9 cellular contexts compared by ENCODE assay signal in the genomic region with DNA sequence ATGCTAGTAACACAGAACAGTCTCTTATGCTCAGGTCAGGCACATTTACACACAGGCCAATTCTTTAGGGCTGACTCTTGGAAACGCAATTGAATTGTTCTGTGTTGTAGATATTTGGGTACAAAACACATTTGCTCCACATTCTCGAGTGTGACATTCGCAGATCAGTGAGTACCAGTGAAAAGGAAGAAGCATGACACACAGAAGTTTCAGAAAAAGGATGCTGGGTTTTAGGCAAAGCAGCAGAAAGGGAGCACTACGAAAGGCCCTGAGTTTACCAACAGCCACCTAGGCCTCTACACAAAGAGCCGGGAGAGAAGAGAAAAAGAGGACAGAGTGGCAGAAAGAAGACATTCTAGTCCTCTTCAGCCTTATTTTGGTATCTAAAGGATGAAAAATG.
A peak's percentile ranks its signal among the peaks of the same experiment; 100 is the strongest.
DNase-seq lines count a peak whose midpoint lies in the region; ATAC-seq and TF ChIP-seq lines count a peak whose summit lies in the region.
"Had no signal": no experiment of that assay in that cellular context is flagged by ENCODE, and none has a peak within 500 bp of the region (broad histone marks: within the 10 kb centered on the region; RNA-seq: fewer than 3 reads in every experiment).

No MANE protein-coding gene starts in this region.

- H3K9me3 Mint-ChIP-seq in T-helper 2 cell treated with Interferon-gamma antibody and Interleukin-4, amounts not matched to agents 5 μg/mL and 100 μg/mL, for 36 hours, result peaks cover 21% of the 10 kb centered on the region
- H3K9me3 Mint-ChIP-seq in CD14-positive monocyte, result peaks cover 0 to 10% (median 1%) of the 10 kb centered on the region in 7 donors

- no peak overlapping the region for H2BK15ac ChIP-seq in neuronal stem cell (ENCODE audit: low read length)

- no peak overlapping the region for H2BK120ac ChIP-seq in neuronal stem cell (ENCODE audit: low read depth, low read length)

- no peak overlapping the region for H3K14ac ChIP-seq in neuronal stem cell (ENCODE audit: low read length)

- peak overlapping the region; percentile 82 for H3K27ac Mint-ChIP-seq in T-helper 2 cell treated with Interferon-gamma antibody and Interleukin-4, amounts not matched to agents 5 μg/mL and 100 μg/mL, for 36 hours
- H3K27ac Mint-ChIP-seq in CD14-positive monocyte, result peak overlapping the region in 2 of 7 donors; percentile 50 to 67

- H3K4ac ChIP-seq in neuronal stem cell (ENCODE audit: low read length), result no peak overlapping the region

- peaks cover 0 to 1% of the 10 kb centered on the region in 2 donors for H3K4me1 ChIP-seq in neuronal stem cell (ENCODE audit: control insufficient read depth in 2 of 2, insufficient read depth in 1 of 2, low read depth in 1 of 2, low read length in 2 of 2)
- H3K4me1 ChIP-seq: ascending aorta had no signal

- no peak overlapping the region for H3K9ac ChIP-seq in neuronal stem cell (ENCODE audit: low read depth, low read length, poor library complexity)

- H3K27me3 ChIP-seq in neuronal stem cell (ENCODE audit: control insufficient read depth in 3 of 3, insufficient read depth in 3 of 3, low read depth in 1 of 3, low read length in 3 of 3), result no peaks in the 10 kb centered on the region
- H3K27me3 ChIP-seq: ascending aorta had no signal

- H2AFZ ChIP-seq in neuronal stem cell (ENCODE audit: low read length), result peak overlapping the region; percentile 41

- no peak overlapping the region for H3K23ac ChIP-seq in neuronal stem cell (ENCODE audit: low read depth, low read length, poor library complexity)

- H3K27me3 Mint-ChIP-seq in T-helper 2 cell treated with Interferon-gamma antibody and Interleukin-4, amounts not matched to agents 5 μg/mL and 100 μg/mL, for 36 hours (ENCODE audit: low read depth), result no peaks in the 10 kb centered on the region
- H3K27me3 Mint-ChIP-seq in CD14-positive monocyte (ENCODE audit: low read depth in 3 of 3), result peaks cover 0 to 1% (median 0%) of the 10 kb centered on the region in 3 donors

- no peak overlapping the region for H2BK5ac ChIP-seq in neuronal stem cell (ENCODE audit: low read length)

- DNase-seq in T-helper 2 cell treated with Interferon-gamma antibody and Interleukin-4, amounts not matched to agents 5 μg/mL and 100 μg/mL, for 36 hours (ENCODE audit: low spot score), result no peak
- no peak for DNase-seq in neuronal stem cell (ENCODE audit: low spot score)
- DNase-seq in cerebellar cortex (ENCODE audit: low spot score), result no peak
- DNase-seq in CD14-positive monocyte (ENCODE audit: low spot score), result no peak
- DNase-seq: SIG-M5 had no signal

- ATAC-seq in GM18858 (IDR thresholded peaks at IDR 0.05; ENCODE audit: unreplicated experiment) (peak; percentile 21), HG02610 (IDR thresholded peaks at IDR 0.05; ENCODE audit: unreplicated experiment) (peak; percentile 21), HG03442 (IDR thresholded peaks at IDR 0.05; ENCODE audit: unreplicated experiment) (no peak)

- no CpG with 5 or more reads among the region's 5 CpGs for WGBS in neuronal stem cell (ENCODE audit: extremely low coverage in 2 of 2, insufficient read length in 2 of 2, insufficient replicate concordance in 1 of 2), 2 donors

- H3K18ac ChIP-seq in neuronal stem cell (ENCODE audit: low read length), result no peak overlapping the region

- no peaks in the 10 kb centered on the region for H3K36me3 ChIP-seq in neuronal stem cell (replicated peaks in 1 of 2; ENCODE audit: control insufficient read depth in 2 of 2, insufficient read depth in 2 of 2, low read length in 2 of 2)
- H3K36me3 ChIP-seq: ascending aorta had no signal

- H3K36me3 Mint-ChIP-seq in T-helper 2 cell treated with Interferon-gamma antibody and Interleukin-4, amounts not matched to agents 5 μg/mL and 100 μg/mL, for 36 hours (ENCODE audit: low read depth), result peaks cover 27% of the 10 kb centered on the region
- H3K36me3 Mint-ChIP-seq in CD14-positive monocyte, result no peaks in the 10 kb centered on the region

- peaks cover 0 to under 1% of the 10 kb centered on the region in 2 donors for H3K9me3 ChIP-seq in neuronal stem cell (replicated peaks in 1 of 2; ENCODE audit: control insufficient read depth in 2 of 2, insufficient read depth in 1 of 2, low read depth in 1 of 2, low read length in 2 of 2)
- H3K9me3 ChIP-seq: ascending aorta had no signal

- no peaks in the 10 kb centered on the region for H3K79me1 ChIP-seq in neuronal stem cell (ENCODE audit: low read depth, low read length)

- no peak overlapping the region for H3K27ac ChIP-seq in neuronal stem cell (replicated peaks; ENCODE audit: low read length)
- H3K27ac ChIP-seq: ascending aorta had no signal

- peaks cover 84% of the 10 kb centered on the region for H3K4me1 Mint-ChIP-seq in T-helper 2 cell treated with Interferon-gamma antibody and Interleukin-4, amounts not matched to agents 5 μg/mL and 100 μg/mL, for 36 hours (ENCODE audit: low read depth)
- H3K4me1 Mint-ChIP-seq in CD14-positive monocyte, result peaks cover 25% of the 10 kb centered on the region

- H4K91ac ChIP-seq in neuronal stem cell (ENCODE audit: low read depth, low read length, poor library complexity), result no peak overlapping the region

- no peak for TF ChIP-seq CTCF in CD14-positive monocyte (IDR thresholded peaks at IDR 0.05)

- no peak overlapping the region for H2AK5ac ChIP-seq in neuronal stem cell (ENCODE audit: low read depth, low read length)

- H2BK12ac ChIP-seq in neuronal stem cell (ENCODE audit: low read length), result no peak overlapping the region

- no peak overlapping the region for H3K4me3 ChIP-seq in neuronal stem cell (ENCODE audit: low read length in 2 of 2)
- H3K4me3 ChIP-seq: ascending aorta had no signal

- intact Hi-C loops in CD14-positive monocyte (cut with micrococcal nuclease), result no loop called here

- no peak overlapping the region for H3K4me2 ChIP-seq in neuronal stem cell (ENCODE audit: insufficient read depth, low read length, poor library complexity, severe bottlenecking)

- H4K8ac ChIP-seq in neuronal stem cell (ENCODE audit: low read depth, low read length), result no peak overlapping the region

- H3K4me3 Mint-ChIP-seq in T-helper 2 cell treated with Interferon-gamma antibody and Interleukin-4, amounts not matched to agents 5 μg/mL and 100 μg/mL, for 36 hours, result peak overlapping the region; percentile 20
- H3K4me3 Mint-ChIP-seq in CD14-positive monocyte, result no peak overlapping the region
